8 cellular contexts compared by ENCODE assay signal in genomic region chr1:26530898-26531598, GRCh38. TPM values are rescaled to one million over a fixed set of nuclear protein-coding genes. Genes with fewer than 3 reads are reported as not detected.
DNase-seq lines count a peak whose midpoint lies in the region; ATAC-seq and TF ChIP-seq lines count a peak whose summit lies in the region.

No MANE protein-coding gene starts in this region.

- TF ChIP-seq CTCF in AG04450 (IDR thresholded peaks at IDR 0.05; ENCODE audit: low read depth, low read length) (peak; percentile 31; the same call in 1 of the 2 replicates), stomach (IDR thresholded peaks at IDR 0.05) (no peak)

- peak in 1 of 4 donors; percentile 37 for TF ChIP-seq POLR2A in stomach (IDR thresholded peaks at IDR 0.05)

- peak overlapping the region; percentile 7 for H3K27ac Mint-ChIP-seq in activated T-helper 1 cell treated with anti-CD3 and anti-CD28 coated beads, Interleukin-12 subunit alpha, Interleukin-12 subunit beta, Interleukin-2, Interleukin-4 antibody, amounts not matched to agents 30 ng/mL and 10 ng/mL and 1 ng/mL, durations not matched to agents 14 hours and 24 hours and 36 hours

- no peaks in the 10 kb centered on the region for H3K36me3 Mint-ChIP-seq in activated T-helper 1 cell treated with anti-CD3 and anti-CD28 coated beads, Interleukin-12 subunit alpha, Interleukin-12 subunit beta, Interleukin-2, Interleukin-4 antibody, amounts not matched to agents 30 ng/mL and 10 ng/mL and 1 ng/mL, durations not matched to agents 14 hours and 24 hours and 36 hours (ENCODE audit: low read depth)

- intact Hi-C loops in activated T-helper 1 cell treated with anti-CD3 and anti-CD28 coated beads, Interleukin-12 subunit alpha, Interleukin-12 subunit beta, Interleukin-2, Interleukin-4 antibody, amounts not matched to agents 30 ng/mL and 10 ng/mL and 1 ng/mL, durations not matched to agents 14 hours and 24 hours and 36 hours (cut with micrococcal nuclease) = no loop called here
- intact Hi-C loops in stomach (cut with DNase I; ENCODE audit: low total_unique reads) = no loop called here

- no peaks in the 10 kb centered on the region for H3K27me3 Mint-ChIP-seq in activated T-helper 1 cell treated with anti-CD3 and anti-CD28 coated beads, Interleukin-12 subunit alpha, Interleukin-12 subunit beta, Interleukin-2, Interleukin-4 antibody, amounts not matched to agents 30 ng/mL and 10 ng/mL and 1 ng/mL, durations not matched to agents 14 hours and 24 hours and 36 hours (ENCODE audit: insufficient read depth)

- H3K4me1 Mint-ChIP-seq in activated T-helper 1 cell treated with anti-CD3 and anti-CD28 coated beads, Interleukin-12 subunit alpha, Interleukin-12 subunit beta, Interleukin-2, Interleukin-4 antibody, amounts not matched to agents 30 ng/mL and 10 ng/mL and 1 ng/mL, durations not matched to agents 14 hours and 24 hours and 36 hours (ENCODE audit: low read depth) = peaks cover 50% of the 10 kb centered on the region

- peak overlapping the region; percentile 88 for H3K4me3 Mint-ChIP-seq in activated T-helper 1 cell treated with anti-CD3 and anti-CD28 coated beads, Interleukin-12 subunit alpha, Interleukin-12 subunit beta, Interleukin-2, Interleukin-4 antibody, amounts not matched to agents 30 ng/mL and 10 ng/mL and 1 ng/mL, durations not matched to agents 14 hours and 24 hours and 36 hours

- H3K27me3 ChIP-seq in AG04450 (ENCODE audit: control insufficient read depth, insufficient read depth, low read length) (no peaks in the 10 kb centered on the region), stomach (no peaks in the 10 kb centered on the region)

- H3K9me3 ChIP-seq in AG04450 (ENCODE audit: control insufficient read depth, insufficient read depth, low read length) (no peaks in the 10 kb centered on the region; the same call in 1 of the 2 replicates), iPS-18c (ENCODE audit: control insufficient read depth, insufficient read depth, low read length) (peaks cover 4% of the 10 kb centered on the region), stomach (no peaks in the 10 kb centered on the region)

- ATAC-seq in GM21390 (IDR thresholded peaks at IDR 0.05; ENCODE audit: unreplicated experiment) (no peak), GM18498 (IDR thresholded peaks at IDR 0.05; ENCODE audit: unreplicated experiment) (no peak)

- WGBS in stomach, 5 donors = 13 to 65% (median 23%) methylated on average over 6 to 9 of the region's 9 CpGs

- H3K9me3 Mint-ChIP-seq in activated T-helper 1 cell treated with anti-CD3 and anti-CD28 coated beads, Interleukin-12 subunit alpha, Interleukin-12 subunit beta, Interleukin-2, Interleukin-4 antibody, amounts not matched to agents 30 ng/mL and 10 ng/mL and 1 ng/mL, durations not matched to agents 14 hours and 24 hours and 36 hours = no peaks in the 10 kb centered on the region

- peaks cover 21 to 72% (median 47%) of the 10 kb centered on the region in 4 donors for H3K4me1 ChIP-seq in stomach

- no peak overlapping the region for H3K4me3 ChIP-seq in AG04450 (ENCODE audit: low read depth, low read length)
- peak overlapping the region; percentile 88 for H3K4me3 ChIP-seq in iPS-18c (ENCODE audit: insufficient read depth, low read depth, low read length)
- H3K4me3 ChIP-seq in stomach = peak overlapping the region; percentile 77 to 85 (median 80)

- TF ChIP-seq EP300 in stomach (IDR thresholded peaks at IDR 0.05) = no peak

- DNase-seq in AG04450 (ENCODE audit: low read depth, low spot score) (no peak), GDM1 (lab: John Stamatoyannopoulos, UW) (peak; percentile 33), NCI-H146 treated with DMSO at 0.1 percent for 48 hours (lab: John Stamatoyannopoulos, UW; ENCODE audit: unreplicated experiment) (peak; percentile 22), stomach (peak; percentile 81)
- DNase-seq in activated T-helper 1 cell treated with anti-CD3 and anti-CD28 coated beads, Interleukin-12 subunit alpha, Interleukin-12 subunit beta, Interleukin-2, Interleukin-4 antibody, amounts not matched to agents 30 ng/mL and 10 ng/mL and 1 ng/mL, durations not matched to agents 14 hours and 24 hours and 36 hours (ENCODE audit: low spot score) = no peak

- no peaks in the 10 kb centered on the region for H3K36me3 ChIP-seq in stomach

- H3K27ac ChIP-seq in AG04450 (ENCODE audit: low read depth, low read length) = no peak overlapping the region
- peak overlapping the region; percentile 87 to 97 (median 89) for H3K27ac ChIP-seq in stomach

- CTCF ChIA-PET in AG04450 (lab: Charles Lee) = interaction anchor here (3.9 kb wide), 1 partner anchor 7 kb away, joined by 25 read pairs; no protein-coding TSS in a partner anchor

- POLR2A ChIA-PET in AG04450 (lab: Yijun Ruan, JAX) = no interaction called here

RNA-seq across cellular contexts. Expression of gene RPS6KA1, which starts 1.5 kb away (rescaled TPM):
- 2.8 and 3.4 TPM in 2 replicates for polyA plus RNA-seq in AG04450 (2011; rRNA removed)
- 4.8 and 6.4 TPM in 2 replicates for polyA minus RNA-seq in AG04450 (2011; rRNA and poly(A)+ RNA removed)
- 324 and 331 TPM in 2 replicates for total RNA-seq in activated T-helper 1 cell treated with anti-CD3 and anti-CD28 coated beads, Interleukin-12 subunit alpha, Interleukin-12 subunit beta, Interleukin-2, Interleukin-4 antibody, amounts not matched to agents 30 ng/mL and 10 ng/mL and 1 ng/mL, durations not matched to agents 14 hours and 24 hours and 36 hours
- total RNA-seq in stomach = 100 to 1,000 TPM in 1 of 5 donors, 10 to 100 TPM in 4; 15.2 to 769 (median 46.7) TPM
- 10 to 100 TPM; 21.4 to 37.9 (median 25.5) TPM for polyA plus RNA-seq in stomach

RNA-seq across cellular contexts. Expression of gene HMGN2, which starts 58.8 kb away (rescaled TPM):
- 276 and 278 TPM in 2 replicates for polyA plus RNA-seq in AG04450 (2011; rRNA removed)
- 49.2 and 72.5 TPM in 2 replicates for polyA minus RNA-seq in AG04450 (2011; rRNA and poly(A)+ RNA removed)
- 492 and 496 TPM in 2 replicates for total RNA-seq in activated T-helper 1 cell treated with anti-CD3 and anti-CD28 coated beads, Interleukin-12 subunit alpha, Interleukin-12 subunit beta, Interleukin-2, Interleukin-4 antibody, amounts not matched to agents 30 ng/mL and 10 ng/mL and 1 ng/mL, durations not matched to agents 14 hours and 24 hours and 36 hours
- total RNA-seq in stomach = 100 to 1,000 TPM in 4 of 5 donors, 10 to 100 TPM in 1; 70.1 to 897 (median 422) TPM
- polyA plus RNA-seq in stomach = 100 to 1,000 TPM; 418 to 629 (median 615) TPM

Comparison
In these comparisons a context has a peak if more than half of its experiments do, and no peak if none do; other contexts are left out.
1. DNase-seq: peak in GDM1 (single experiment), NCI-H146 treated with DMSO at 0.1 percent for 48 hours (single experiment) and stomach (single experiment); none in AG04450 (single experiment) and activated T-helper 1 cell treated with anti-CD3 and anti-CD28 coated beads, Interleukin-12 subunit alpha, Interleukin-12 subunit beta, Interleukin-2, Interleukin-4 antibody, amounts not matched to agents 30 ng/mL and 10 ng/mL and 1 ng/mL, durations not matched to agents 14 hours and 24 hours and 36 hours (single experiment).